35 cellular contexts compared by ENCODE assay signal in genomic region chr2:241136191-241136590, GRCh38. TPM values are rescaled to one million over a fixed set of nuclear protein-coding genes. Genes with fewer than 3 reads are reported as not detected.
"Had no signal": no experiment of that assay in that cellular context is flagged by ENCODE, and none has a peak within 500 bp of the region (broad histone marks: within the 10 kb centered on the region; RNA-seq: fewer than 3 reads in every experiment).

No MANE protein-coding gene starts in this region.

- H3K4me3 ChIP-seq: ascending aorta, cardiac muscle cell, MG63, SJSA1 had no signal

- H3K4me3 Mint-ChIP-seq: activated B cell treated with CpG ODN at 0.5 μM for 24 hours; activated CD4-positive, alpha-beta memory T cell treated with anti-CD3 and anti-CD28 coated beads for 36 hours; activated CD8-positive, alpha-beta memory T cell treated with anti-CD3 and anti-CD28 coated beads, Interleukin-2, amount 10 ng/mL, durations not matched to agents 7 days and 5 days; activated naive CD8-positive, alpha-beta T cell; T-cell; T-helper 17 cell had no signal

- H3K36me3 ChIP-seq: ascending aorta, cardiac muscle cell had no signal

- H3K27ac ChIP-seq: ascending aorta, cardiac muscle cell, SJSA1, VCaP had no signal

- H3K27me3 ChIP-seq: ascending aorta, cardiac muscle cell, MG63, SJSA1 had no signal

- ATAC-seq: activated CD8-positive, alpha-beta memory T cell treated with anti-CD3 and anti-CD28 coated beads, Interleukin-2, amount 10 ng/mL, durations not matched to agents 7 days and 5 days; Panc1; T-cell; T-helper 17 cell had no signal

- H3K27me3 Mint-ChIP-seq: activated B cell treated with CpG ODN at 0.5 μM for 24 hours; activated CD4-positive, alpha-beta memory T cell treated with anti-CD3 and anti-CD28 coated beads for 36 hours; activated CD8-positive, alpha-beta memory T cell treated with anti-CD3 and anti-CD28 coated beads, Interleukin-2, amount 10 ng/mL, durations not matched to agents 7 days and 5 days; activated naive CD8-positive, alpha-beta T cell; T-cell; T-helper 17 cell had no signal

- DNase-seq: activated B cell treated with CpG ODN at 0.5 μM for 24 hours; activated CD4-positive, alpha-beta memory T cell treated with anti-CD3 and anti-CD28 coated beads for 36 hours; activated CD4-positive, alpha-beta T cell treated with anti-CD3 and anti-CD28 coated beads for 4 hours; activated CD4-positive, alpha-beta T cell treated with anti-CD3 and anti-CD28 coated beads, Interleukin-2, amount 50 U/mL, for 1 hour; activated CD4-positive, CD25-positive, alpha-beta regulatory T cell treated with anti-CD3 and anti-CD28 coated beads, Interleukin-2, amount 50 U/mL, for 72 hours; activated CD8-positive, alpha-beta memory T cell treated with anti-CD3 and anti-CD28 coated beads for 24 hours; activated CD8-positive, alpha-beta memory T cell treated with anti-CD3 and anti-CD28 coated beads, Interleukin-2, amount 10 ng/mL, durations not matched to agents 7 days and 5 days; activated CD8-positive, alpha-beta memory T cell treated with anti-CD3 and anti-CD28 coated beads, Interleukin-2, amount 50 U/mL, for 48 hours; activated gamma-delta T cell; activated naive CD4-positive, alpha-beta T cell treated with Interleukin-2 at 50 U/mL for 16 hours; activated T-cell treated with anti-CD3 and anti-CD28 coated beads, Interleukin-2, amount 50 U/mL, for 48 hours; Kasumi-1; KG1; MG63; NCI-H1048; NCI-H1105 treated with DMSO at 0.1 percent for 48 hours; NCI-H1436; NCI-H1694; NCI-H1930; NCI-H2081 treated with DMSO at 0.1 percent for 48 hours; NCI-H226; NCI-H446 treated with DMSO at 0.1 percent for 48 hours; NCI-H524 treated with DMSO at 0.1 percent for 48 hours; RPMI8226; SHP77 treated with DMSO at 0.1 percent for 48 hours; SK-N-SH; T-cell; T-helper 17 cell; T-helper 9 cell had no signal

- H3K9ac ChIP-seq: SK-N-SH had no signal

- H3K9me3 Mint-ChIP-seq: activated B cell treated with CpG ODN at 0.5 μM for 24 hours; activated CD4-positive, alpha-beta memory T cell treated with anti-CD3 and anti-CD28 coated beads for 36 hours; T-cell had no signal

- H3K4me2 ChIP-seq: SK-N-SH had no signal

- H3K9me3 ChIP-seq: ascending aorta, MG63, SJSA1, SK-N-SH had no signal

- H3K4me1 ChIP-seq: ascending aorta had no signal

- H3K27ac Mint-ChIP-seq: activated B cell treated with CpG ODN at 0.5 μM for 24 hours; activated CD4-positive, alpha-beta memory T cell treated with anti-CD3 and anti-CD28 coated beads for 36 hours; activated CD8-positive, alpha-beta memory T cell treated with anti-CD3 and anti-CD28 coated beads, Interleukin-2, amount 10 ng/mL, durations not matched to agents 7 days and 5 days; activated naive CD8-positive, alpha-beta T cell; T-cell; T-helper 17 cell had no signal

- H3K4me1 Mint-ChIP-seq: activated CD8-positive, alpha-beta memory T cell treated with anti-CD3 and anti-CD28 coated beads, Interleukin-2, amount 10 ng/mL, durations not matched to agents 7 days and 5 days; T-helper 17 cell had no signal

RNA-seq across cellular contexts. Expression of gene PASK, which starts 13.1 kb away (rescaled TPM):
- total RNA-seq: ascending aorta had no signal
